2 cellular contexts compared by ENCODE assay signal in genomic region chr9:109317311-109317978, GRCh38.
TF ChIP-seq lines count a peak whose summit lies in the region.

No MANE protein-coding gene starts in this region.

TF ChIP-seq in SK-N-SH, 30 proteins besides CTCF, POLR2A, EP300 and RAD21:
- TF ChIP-seq SMC3 (IDR thresholded peaks at IDR 0.05; ENCODE audit: low read depth, low read length) (0 out of 2 replicates have a peak, but pooled peaks have one; percentile 5), GATA2 (CRISPR knock-in tag; IDR thresholded peaks at IDR 0.05) (no peak)

TF ChIP-seq in SK-N-SH treated with all-trans-retinoic acid at 6 μM for 48 hours, 23 proteins besides CTCF, POLR2A, EP300 and RAD21 (continued from another document):
- no peak for TF ChIP-seq TOX (CRISPR knock-in tag; IDR thresholded peaks at IDR 0.05; ENCODE audit: borderline replicate concordance)
- TF ChIP-seq ZNF565 (CRISPR knock-in tag; conservative IDR thresholded peaks at IDR 0.05; ENCODE audit: low read depth), result no peak
- TF ChIP-seq ARNTL (CRISPR knock-in tag; IDR thresholded peaks at IDR 0.05; ENCODE audit: borderline replicate concordance, low read depth), result no peak
- TF ChIP-seq SNAI2 (CRISPR knock-in tag; IDR thresholded peaks at IDR 0.05), result no peak
- no peak for TF ChIP-seq CSDC2 (CRISPR knock-in tag; IDR thresholded peaks at IDR 0.05)
- TF ChIP-seq ZNF8 (CRISPR knock-in tag; IDR thresholded peaks at IDR 0.05), result no peak
- TF ChIP-seq PATZ1 (CRISPR knock-in tag; IDR thresholded peaks at IDR 0.05; ENCODE audit: borderline replicate concordance), result no peak
- no peak for TF ChIP-seq OSR1 (CRISPR knock-in tag; IDR thresholded peaks at IDR 0.05)
- TF ChIP-seq TSHZ2 (CRISPR knock-in tag; IDR thresholded peaks at IDR 0.05), result no peak
